Comparison of ENCODE assay signal across 1 cellular context in the genomic region with DNA sequence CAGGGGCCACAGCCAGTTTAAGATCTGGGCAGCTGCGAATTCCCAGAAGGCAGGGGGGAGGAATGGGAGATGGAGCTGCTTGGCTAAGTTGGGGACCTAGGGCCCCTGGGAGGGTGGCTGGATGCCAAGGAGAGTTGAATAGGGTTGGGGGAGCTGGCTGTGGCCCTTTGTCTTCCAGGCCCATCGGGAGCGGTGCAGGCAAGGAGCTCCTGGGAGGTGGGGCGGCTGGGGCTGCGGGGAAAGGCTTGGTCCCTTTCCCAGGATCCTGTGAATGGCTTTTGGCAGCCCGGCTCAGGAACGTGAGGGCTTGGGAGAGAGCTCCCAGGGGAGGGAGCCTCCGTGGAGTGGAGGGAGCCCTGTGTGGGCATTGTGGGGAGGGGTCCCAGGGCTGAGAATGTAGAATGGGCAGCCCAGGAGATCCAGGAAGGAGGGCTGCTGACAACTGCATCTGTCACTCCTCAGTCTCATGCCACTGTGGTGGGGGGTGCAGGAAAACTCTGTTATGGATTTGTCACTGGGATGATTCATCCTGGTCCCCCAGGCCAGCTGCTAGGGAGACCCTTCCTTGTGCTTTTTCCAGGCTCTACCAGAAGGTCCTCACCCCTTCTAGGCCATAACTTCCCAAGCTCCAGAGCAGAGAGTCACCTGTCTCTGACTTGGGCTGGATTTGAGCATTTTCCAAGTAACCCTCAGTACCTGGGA.
TF ChIP-seq lines count a peak whose summit lies in the region.

No MANE protein-coding gene starts in this region.

TF ChIP-seq in IMR-90, 13 proteins besides CTCF, POLR2A, EP300 and RAD21:
- TF ChIP-seq MXI1 (IDR thresholded peaks at IDR 0.05; ENCODE audit: borderline replicate concordance, low read depth, low read length) (no peak), SMC3 (IDR thresholded peaks at IDR 0.05; ENCODE audit: low read depth, low read length) (no peak), BHLHE40 (IDR thresholded peaks at IDR 0.05; ENCODE audit: low read depth, low read length) (no peak), CEBPB (IDR thresholded peaks at IDR 0.05; ENCODE audit: low read depth, low read length) (no peak), RFX5 (IDR thresholded peaks at IDR 0.05; ENCODE audit: low read depth, low read length) (no peak), NFE2L2 (IDR thresholded peaks at IDR 0.05; ENCODE audit: low read depth, low read length) (no peak), MAFK (IDR thresholded peaks at IDR 0.05; ENCODE audit: low read depth, low read length) (no peak), RCOR1 (IDR thresholded peaks at IDR 0.05; ENCODE audit: insufficient replicate concordance, low read length) (no peak), CHD1 (IDR thresholded peaks at IDR 0.05; ENCODE audit: low read depth, low read length) (no peak), FOS (IDR thresholded peaks at IDR 0.05; ENCODE audit: low read depth, low read length) (no peak), MAZ (IDR thresholded peaks at IDR 0.05; ENCODE audit: borderline replicate concordance, low read depth, low read length) (no peak)
- TF ChIP-seq, protein P1, sequence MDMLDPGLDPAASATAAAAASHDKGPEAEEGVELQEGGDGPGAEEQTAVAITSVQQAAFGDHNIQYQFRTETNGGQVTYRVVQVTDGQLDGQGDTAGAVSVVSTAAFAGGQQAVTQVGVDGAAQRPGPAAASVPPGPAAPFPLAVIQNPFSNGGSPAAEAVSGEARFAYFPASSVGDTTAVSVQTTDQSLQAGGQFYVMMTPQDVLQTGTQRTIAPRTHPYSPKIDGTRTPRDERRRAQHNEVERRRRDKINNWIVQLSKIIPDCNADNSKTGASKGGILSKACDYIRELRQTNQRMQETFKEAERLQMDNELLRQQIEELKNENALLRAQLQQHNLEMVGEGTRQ (IDR thresholded peaks at IDR 0.05; ENCODE audit: low read depth, low read length): no peak
- TF ChIP-seq, protein P2, sequence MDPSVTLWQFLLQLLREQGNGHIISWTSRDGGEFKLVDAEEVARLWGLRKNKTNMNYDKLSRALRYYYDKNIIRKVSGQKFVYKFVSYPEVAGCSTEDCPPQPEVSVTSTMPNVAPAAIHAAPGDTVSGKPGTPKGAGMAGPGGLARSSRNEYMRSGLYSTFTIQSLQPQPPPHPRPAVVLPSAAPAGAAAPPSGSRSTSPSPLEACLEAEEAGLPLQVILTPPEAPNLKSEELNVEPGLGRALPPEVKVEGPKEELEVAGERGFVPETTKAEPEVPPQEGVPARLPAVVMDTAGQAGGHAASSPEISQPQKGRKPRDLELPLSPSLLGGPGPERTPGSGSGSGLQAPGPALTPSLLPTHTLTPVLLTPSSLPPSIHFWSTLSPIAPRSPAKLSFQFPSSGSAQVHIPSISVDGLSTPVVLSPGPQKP (IDR thresholded peaks at IDR 0.05; ENCODE audit: borderline replicate concordance, low read depth, low read length): no peak
